In genomic region chr12:116881325-116881866, GRCh38 we compare ENCODE assay signal across 8 cellular contexts. TPM values are rescaled to one million over a fixed set of nuclear protein-coding genes. Genes with fewer than 3 reads are reported as not detected.
A peak's percentile ranks its signal among the peaks of the same experiment; 100 is the strongest.
DNase-seq lines count a peak whose midpoint lies in the region; ATAC-seq, FAIRE-seq and TF ChIP-seq lines count a peak whose summit lies in the region.

TSS of gene HRK (minus strand) at chr12:116881441. CDS start at chr12:116881307, 134 bp downstream.

- H3K36me3 ChIP-seq in Karpas-422 (ENCODE audit: insufficient read depth, low read length) = no peaks in the 10 kb centered on the region
- no peaks in the 10 kb centered on the region for H3K36me3 ChIP-seq in adrenal gland (replicated peaks in 1 of 2)

- H3K27ac ChIP-seq in Karpas-422 (ENCODE audit: low read length) (no peak within 1 kb of the TSS), adrenal gland (no peak within 1 kb of the TSS)

- H3K9me3 ChIP-seq in Karpas-422 (ENCODE audit: low read length) = no peaks in the 10 kb centered on the region
- no peaks in the 10 kb centered on the region for H3K9me3 ChIP-seq in adrenal gland (replicated peaks in 1 of 3)

- H3K36me3 Mint-ChIP-seq in activated CD4-positive, alpha-beta T cell treated with anti-CD3 and anti-CD28 coated beads for 36 hours (ENCODE audit: low read depth) = no peaks in the 10 kb centered on the region
- no peaks in the 10 kb centered on the region for H3K36me3 Mint-ChIP-seq in nephron (ENCODE audit: low read depth)

- peak within 1 kb of the TSS; percentile 77 for H2AFZ ChIP-seq in Karpas-422 (ENCODE audit: low read length)

- H3K4me3 ChIP-seq in Karpas-422 (ENCODE audit: low read length) (peak within 1 kb of the TSS; percentile 65), adrenal gland (peak within 1 kb of the TSS in 2 of 4 donors; percentile 9 to 48)

- intact Hi-C loops in activated CD4-positive, alpha-beta T cell treated with anti-CD3 and anti-CD28 coated beads for 36 hours (cut with DNase I, micrococcal nuclease) = loop anchor here in 1 of 2 experiments (5.0 kb wide), 1 partner anchor 179 kb away; no protein-coding TSS in a partner anchor
- intact Hi-C loops in adrenal gland (cut with DNase I) = no loop called here

- no peaks in the 10 kb centered on the region for H4K20me1 ChIP-seq in Karpas-422 (ENCODE audit: insufficient read depth, low read depth, low read length)

- peak within 1 kb of the TSS; percentile 57 for H3K4me3 Mint-ChIP-seq in activated CD4-positive, alpha-beta T cell treated with anti-CD3 and anti-CD28 coated beads for 36 hours
- H3K4me3 Mint-ChIP-seq in nephron = peak within 1 kb of the TSS; percentile 87 to 90 (median 89)

- H3K27ac Mint-ChIP-seq in activated CD4-positive, alpha-beta T cell treated with anti-CD3 and anti-CD28 coated beads for 36 hours = no peak within 1 kb of the TSS
- H3K27ac Mint-ChIP-seq in nephron = no peak within 1 kb of the TSS

- CTCF ChIA-PET in activated CD4-positive, alpha-beta T cell treated with anti-CD3 and anti-CD28 coated beads for 36 hours (lab: Charles Lee) = interaction anchor here (0.7 to 1.5 kb wide), 5 partner anchors 11 to 603 kb away, joined by 3 to 4 read pairs (median 3); no protein-coding TSS in a partner anchor

- no peak for ATAC-seq in activated CD4-positive, alpha-beta T cell treated with anti-CD3 and anti-CD28 coated beads for 36 hours
- ATAC-seq in GM19397 (IDR thresholded peaks at IDR 0.05; ENCODE audit: unreplicated experiment) = no peak

- DNase-seq in activated CD4-positive, alpha-beta T cell treated with anti-CD3 and anti-CD28 coated beads for 36 hours = peak; percentile 21
- no peak for DNase-seq in activated CD4-positive, alpha-beta T cell treated with anti-CD3 and anti-CD28 coated beads, Interleukin-2, amount 50 U/mL, for 4 hours
- DNase-seq in Karpas-422 (no peak), adrenal gland (peak in 4 of 7 donors; percentile 19 to 58 (median 30)), frontal cortex (ENCODE audit: low spot score in 2 of 2) (no peak)
- DNase-seq in stimulated activated CD8-positive, alpha-beta memory T cell treated with anti-CD3 and anti-CD28 coated beads, Interleukin-4, amount 100 ng/mL, for 48 hours = no peak

- no peaks in the 10 kb centered on the region for H3K9me3 Mint-ChIP-seq in activated CD4-positive, alpha-beta T cell treated with anti-CD3 and anti-CD28 coated beads for 36 hours (ENCODE audit: low read depth)
- no peaks in the 10 kb centered on the region for H3K9me3 Mint-ChIP-seq in nephron

- peaks cover 31% of the 10 kb centered on the region for H3K4me1 ChIP-seq in Karpas-422 (ENCODE audit: low read length)
- H3K4me1 ChIP-seq in adrenal gland (replicated peaks in 1 of 2) = peaks cover 12 to 16% of the 10 kb centered on the region in 2 donors

- H3K27me3 Mint-ChIP-seq in activated CD4-positive, alpha-beta T cell treated with anti-CD3 and anti-CD28 coated beads for 36 hours = peaks cover 55% of the 10 kb centered on the region
- peaks cover 86% of the 10 kb centered on the region for H3K27me3 Mint-ChIP-seq in nephron (ENCODE audit: low read depth)

- no peaks in the 10 kb centered on the region for H3K79me2 ChIP-seq in Karpas-422 (ENCODE audit: low read length)

- TF ChIP-seq POLR2A in adrenal gland (IDR thresholded peaks at IDR 0.05) = no peak

- H3K9ac ChIP-seq in Karpas-422 (ENCODE audit: low read length) = peak within 1 kb of the TSS; percentile 61

- FAIRE-seq in frontal cortex (lab: Jason Lieb, UNC) = no peak

- no peak for TF ChIP-seq CTCF in adrenal gland (IDR thresholded peaks at IDR 0.05)
- TF ChIP-seq CTCF in nephron (IDR thresholded peaks at IDR 0.05; ENCODE audit: unreplicated experiment in 3 of 3) = no peak

- H3K27me3 ChIP-seq in Karpas-422 (ENCODE audit: low read length) (peaks cover 2% of the 10 kb centered on the region; the same call in 1 of the 2 replicates), adrenal gland (peaks cover 56% of the 10 kb centered on the region)

- peak within 1 kb of the TSS; percentile 77 for H3K4me2 ChIP-seq in Karpas-422 (ENCODE audit: low read depth, low read length, poor library complexity, severe bottlenecking)

- peaks cover 35% of the 10 kb centered on the region for H3K4me1 Mint-ChIP-seq in activated CD4-positive, alpha-beta T cell treated with anti-CD3 and anti-CD28 coated beads for 36 hours
- H3K4me1 Mint-ChIP-seq in nephron = peaks cover 42% of the 10 kb centered on the region

- WGBS in adrenal gland, 4 donors = 0 to 2% (median 1%) methylated on average over 22 to 49 of the region's 49 CpGs

- POLR2A ChIA-PET in activated CD4-positive, alpha-beta T cell treated with anti-CD3 and anti-CD28 coated beads for 36 hours (lab: Charles Lee) = no interaction called here

- H3K9me2 ChIP-seq in Karpas-422 (replicated peaks; ENCODE audit: insufficient read depth, low read length) = no peaks in the 10 kb centered on the region

RNA-seq across cellular contexts. Expression of gene HRK, which starts in this region (rescaled TPM):
- not detected for total RNA-seq in activated CD4-positive, alpha-beta T cell treated with anti-CD3 and anti-CD28 coated beads for 36 hours
- total RNA-seq in Karpas-422 (2014; rRNA removed; shearing (Covaris generic); ENCODE audit: low replicate concordance) = 0.94 and 1.2 TPM in 2 replicates
- total RNA-seq in adrenal gland = 1 to 10 TPM in 1 of 8 donors, under 1 TPM in 4, not detected in 3; 0.14 to 1.1 (median 0.24) TPM
- under 1 TPM; 0.09 to 0.48 (median 0.20) TPM for polyA plus RNA-seq in adrenal gland
- 0.41 TPM for total RNA-seq in frontal cortex

Comparison
In these comparisons a context has a peak if more than half of its experiments do, and no peak if none do; other contexts are left out.
1. Peak in DNase-seq in activated CD4-positive, alpha-beta T cell treated with anti-CD3 and anti-CD28 coated beads for 36 hours; RNA of the gene not detected or under 1 TPM.
2. DNase-seq: peak in adrenal gland (4 of 7); none in activated CD4-positive, alpha-beta T cell treated with anti-CD3 and anti-CD28 coated beads, Interleukin-2, amount 50 U/mL, for 4 hours (0 of 2), Karpas-422 (single experiment), frontal cortex (0 of 2) and stimulated activated CD8-positive, alpha-beta memory T cell treated with anti-CD3 and anti-CD28 coated beads, Interleukin-4, amount 100 ng/mL, for 48 hours (single experiment).